1 cellular context compared by ENCODE assay signal in genomic region chr9:13034696-13035006, GRCh38.
TF ChIP-seq lines count a peak whose summit lies in the region.

No MANE protein-coding gene starts in this region.

TF ChIP-seq in K562, 482 proteins besides CTCF, POLR2A, EP300 and RAD21 (continued from another document):
- TF ChIP-seq ARID3B (CRISPR knock-in tag; IDR thresholded peaks at IDR 0.05; ENCODE audit: borderline replicate concordance): no peak
- TF ChIP-seq RHOXF2B (CRISPR knock-in tag; conservative IDR thresholded peaks at IDR 0.05): no peak
- no peak for TF ChIP-seq HNRNPUL1 (IDR thresholded peaks at IDR 0.05; ENCODE audit: low read length)
- no peak for TF ChIP-seq ETV1 (tag; conservative IDR thresholded peaks at IDR 0.05; ENCODE audit: low read depth)
- TF ChIP-seq MNT (conservative IDR thresholded peaks at IDR 0.05): no peak
- TF ChIP-seq ZNF668 (CRISPR knock-in tag; IDR thresholded peaks at IDR 0.05): no peak
- no peak for TF ChIP-seq DIDO1 (tag; IDR thresholded peaks at IDR 0.05; ENCODE audit: low read depth)
- no peak for TF ChIP-seq STAT5B (CRISPR knock-in tag; IDR thresholded peaks at IDR 0.05)
- TF ChIP-seq HOXB6 (CRISPR knock-in tag; IDR thresholded peaks at IDR 0.05; ENCODE audit: borderline replicate concordance): no peak
- no peak for TF ChIP-seq SIRT6 (IDR thresholded peaks at IDR 0.05; ENCODE audit: low read depth, low read length)
- no peak for TF ChIP-seq ZNF445 (CRISPR knock-in tag; IDR thresholded peaks at IDR 0.05; ENCODE audit: low read depth)
- TF ChIP-seq CREM (IDR thresholded peaks at IDR 0.05; ENCODE audit: low read depth): no peak
- no peak for TF ChIP-seq ZNF277 (CRISPR knock-in tag; IDR thresholded peaks at IDR 0.05; ENCODE audit: borderline replicate concordance)
- no peak for TF ChIP-seq TAF15 (IDR thresholded peaks at IDR 0.05; ENCODE audit: low read depth, low read length)
- no peak for TF ChIP-seq MLX (CRISPR knock-in tag; conservative IDR thresholded peaks at IDR 0.05)
- no peak for TF ChIP-seq CHD7 (IDR thresholded peaks at IDR 0.05; ENCODE audit: low read depth, low read length)
- TF ChIP-seq NELFE (IDR thresholded peaks at IDR 0.05; ENCODE audit: insufficient read depth, insufficient read length): no peak
- TF ChIP-seq AFF4 (CRISPR knock-in tag; IDR thresholded peaks at IDR 0.05): no peak
